ENCODE assay signal across 20 cellular contexts in the genomic region with DNA sequence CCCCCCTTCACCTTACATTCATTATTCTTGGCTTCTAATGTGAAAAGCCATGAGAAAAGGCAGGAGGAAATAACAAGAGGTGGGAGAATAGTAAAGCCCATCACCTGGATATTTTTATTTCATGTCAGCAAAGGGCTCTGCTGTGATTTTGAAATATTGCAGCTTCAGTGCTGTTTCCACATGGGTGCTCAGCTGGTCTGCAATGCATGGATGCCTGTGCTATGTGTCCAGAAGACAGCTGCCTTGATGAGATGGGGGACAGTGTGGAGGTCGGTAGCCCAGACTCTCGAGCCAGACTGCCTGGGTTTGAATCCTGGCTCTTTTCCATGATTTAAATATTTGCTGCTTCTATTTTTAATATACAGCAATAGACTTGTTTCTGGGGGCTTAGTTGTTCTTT.
DNase-seq lines count a peak whose midpoint lies in the region; ATAC-seq lines count a peak whose summit lies in the region.
"Had no signal": no experiment of that assay in that cellular context is flagged by ENCODE, and none has a peak within 500 bp of the region (broad histone marks: within the 10 kb centered on the region; RNA-seq: fewer than 3 reads in every experiment).

No MANE protein-coding gene starts in this region.

- no peaks in the 10 kb centered on the region for H3K27me3 ChIP-seq in Karpas-422 (ENCODE audit: low read length)
- H3K27me3 ChIP-seq: BE2C had no signal

- peak; percentile 21 for DNase-seq in ACHN
- DNase-seq in Karpas-422, result no peak
- DNase-seq in left kidney (ENCODE audit: low read depth, low spot score), result peak; percentile 58
- DNase-seq in retina, result peak; percentile 27
- no peak for DNase-seq in globus pallidus (ENCODE audit: low spot score)
- no peak for DNase-seq in mucosa of gallbladder (ENCODE audit: low spot score)
- DNase-seq: AML-193; BE2C; Caco-2; CD4-positive, CD25-positive, alpha-beta regulatory T cell; CD8-positive, alpha-beta T cell; DMS153; DND-41; GOT3; H7; HCEC 1CT had no signal

- in situ Hi-C loops in ACHN (cut with HindIII; ENCODE audit: low pct_ligation_motif_present, low pct_unique_long_range_greater_than_20kb, low sequenced_read_pairs), result no loop called here

- no peaks in the 10 kb centered on the region for H3K9me2 ChIP-seq in Karpas-422 (replicated peaks; ENCODE audit: insufficient read depth, low read length)

- no peak for ATAC-seq in HG02870 (IDR thresholded peaks at IDR 0.05; ENCODE audit: unreplicated experiment)
- no peak for ATAC-seq in HG02623 (IDR thresholded peaks at IDR 0.05; ENCODE audit: unreplicated experiment)
- ATAC-seq: CD8-positive, alpha-beta T cell had no signal

- H3K36me3 ChIP-seq in Karpas-422 (ENCODE audit: insufficient read depth, low read length), result no peaks in the 10 kb centered on the region
- H3K36me3 ChIP-seq: BE2C had no signal

- no peaks in the 10 kb centered on the region for H4K20me1 ChIP-seq in Karpas-422 (ENCODE audit: insufficient read depth, low read depth, low read length)

- no peak overlapping the region for H3K9ac ChIP-seq in Karpas-422 (ENCODE audit: low read length)

- peak overlapping the region; percentile 33 for H3K4me2 ChIP-seq in Karpas-422 (ENCODE audit: low read depth, low read length, poor library complexity, severe bottlenecking)

- H2AFZ ChIP-seq in Karpas-422 (ENCODE audit: low read length), result no peak overlapping the region

- no peaks in the 10 kb centered on the region for H3K79me2 ChIP-seq in Karpas-422 (ENCODE audit: low read length)

- H3K9me3 ChIP-seq in Karpas-422 (ENCODE audit: low read length), result no peaks in the 10 kb centered on the region
- H3K9me3 ChIP-seq: BE2C, Caco-2 had no signal

- peaks cover 21% of the 10 kb centered on the region for H3K4me1 ChIP-seq in Karpas-422 (ENCODE audit: low read length)
- H3K4me1 ChIP-seq: BE2C, Caco-2 had no signal

- no peak overlapping the region for H3K4me3 ChIP-seq in Karpas-422 (ENCODE audit: low read length)

- H3K27ac ChIP-seq in Karpas-422 (ENCODE audit: low read length), result no peak overlapping the region
- H3K27ac ChIP-seq: 22Rv1, C4-2B had no signal

Comparison
In these comparisons a context has a peak if more than half of its experiments do, and no peak if none do; other contexts are left out.
1. DNase-seq: peak in ACHN (single experiment), left kidney (single experiment) and retina (single experiment); none in Karpas-422 (single experiment), globus pallidus (single experiment) and mucosa of gallbladder (single experiment).